In the genomic region with DNA sequence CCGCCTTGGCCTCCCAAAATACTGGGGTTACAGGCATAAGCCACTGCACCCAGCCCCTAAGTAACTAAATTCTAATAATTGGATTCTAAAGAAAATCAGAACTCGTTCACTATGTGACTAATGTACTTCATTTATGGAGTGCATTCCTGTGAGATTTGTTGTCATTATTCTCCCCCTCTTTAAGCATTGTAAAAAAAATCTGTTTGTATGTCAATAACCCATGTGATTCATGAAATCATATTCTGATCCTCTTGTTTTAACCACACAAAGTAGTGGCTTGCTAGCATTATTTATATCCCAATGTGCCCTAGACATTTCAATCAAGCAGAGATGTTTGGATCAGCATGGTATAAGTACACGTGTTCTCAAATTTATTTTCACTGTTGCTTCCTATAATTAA, we compare ENCODE assay signal across 22 cellular contexts.
DNase-seq lines count a peak whose midpoint lies in the region; ATAC-seq, FAIRE-seq and TF ChIP-seq lines count a peak whose summit lies in the region.
"Had no signal": no experiment of that assay in that cellular context is flagged by ENCODE, and none has a peak within 500 bp of the region (broad histone marks: within the 10 kb centered on the region; RNA-seq: fewer than 3 reads in every experiment).

No MANE protein-coding gene starts in this region.

- H3K4ac ChIP-seq in IMR-90 (ENCODE audit: low read depth, low read length), result peak overlapping the region; percentile 37

- BruUV-seq in IMR-90 (replicated peaks; lab: Mats Ljungman, UMichigan), result no TSS peak
- BruUV-seq in Calu3 (replicated peaks; lab: Mats Ljungman, UMichigan), result no TSS peak

- no peak overlapping the region for H4K5ac ChIP-seq in IMR-90 (ENCODE audit: low read depth, low read length)

- no peak for TF ChIP-seq CTCF in AG10803 (conservative IDR thresholded peaks at IDR 0.05; ENCODE audit: low read length)
- no peak for TF ChIP-seq CTCF in IMR-90 (conservative IDR thresholded peaks at IDR 0.05; ENCODE audit: low read depth, low read length)
- no peak for TF ChIP-seq CTCF in bronchial epithelial cell (IDR thresholded peaks at IDR 0.05; ENCODE audit: insufficient read depth, low read length, severe bottlenecking)
- TF ChIP-seq CTCF in Calu3 (IDR thresholded peaks at IDR 0.05; ENCODE audit: unreplicated experiment), result no peak

- peak overlapping the region in 1 of 2 experiments; percentile 53; a peak in 1 of 4 replicates for H4K8ac ChIP-seq in IMR-90 (ENCODE audit: low read depth in 2 of 2, low read length in 2 of 2)

- H2AFZ ChIP-seq in IMR-90 (replicated peaks; ENCODE audit: low read length, poor library complexity), result no peak overlapping the region

- dilution Hi-C loops in IMR-90 (cut with HindIII; ENCODE audit: low sequenced_read_pairs, unreplicated experiment), result no loop called here

- no peak overlapping the region for H2BK20ac ChIP-seq in IMR-90 (ENCODE audit: low read depth, low read length)

- H3K56ac ChIP-seq in IMR-90 (ENCODE audit: extremely low read depth, insufficient read depth, low read length), result no peak overlapping the region

- H2BK120ac ChIP-seq in IMR-90 (ENCODE audit: low read depth, low read length), result 0 out of 2 replicates have a peak overlapping the region, but pooled peaks have one; percentile 73

- no peak overlapping the region for H3K4me3 ChIP-seq in AG10803 (ENCODE audit: low read length)
- no peak overlapping the region for H3K4me3 ChIP-seq in IMR-90 (ENCODE audit: insufficient read depth, low read depth, low read length)
- H3K4me3 ChIP-seq in bronchial epithelial cell (ENCODE audit: low read depth, low read length), result no peak overlapping the region
- H3K4me3 ChIP-seq: body of pancreas, esophagus squamous epithelium, lung, prostate gland had no signal

- H3K27me3 ChIP-seq in IMR-90 (ENCODE audit: control insufficient read depth, insufficient read depth, low read length) (no peaks in the 10 kb centered on the region), bronchial epithelial cell (ENCODE audit: control insufficient read depth, insufficient read depth, low read length) (no peaks in the 10 kb centered on the region)
- H3K27me3 ChIP-seq: body of pancreas, esophagus squamous epithelium had no signal

- no peaks in the 10 kb centered on the region for H3K79me1 ChIP-seq in IMR-90 (ENCODE audit: low read depth in 1 of 2, low read length in 2 of 2)

- TF ChIP-seq RAD21 in IMR-90 (IDR thresholded peaks at IDR 0.05; ENCODE audit: low read length), result no peak

- intact Hi-C loops in IMR-90 (cut with micrococcal nuclease) (no loop called here), Calu3 (cut with micrococcal nuclease; ENCODE audit: unreplicated experiment) (no loop called here)

- H3K4me2 ChIP-seq in IMR-90 (ENCODE audit: low read depth, low read length), result no peak overlapping the region; the same call in 1 of the 2 replicates

- no peak overlapping the region for H3K18ac ChIP-seq in IMR-90 (ENCODE audit: low read depth, low read length)

- no peak overlapping the region for H4K91ac ChIP-seq in IMR-90 (ENCODE audit: insufficient read depth, low read depth, low read length)

- H3K4me3 Mint-ChIP-seq in Calu3 (ENCODE audit: low read depth, unreplicated experiment), result no peak overlapping the region
- no peak overlapping the region for H3K4me3 Mint-ChIP-seq in activated CD4-positive, alpha-beta T cell treated with anti-CD3 and anti-CD28 coated beads, Interleukin-2, amount 10 ng/mL, durations not matched to agents 7 days and 5 days
- H3K4me3 Mint-ChIP-seq: dendritic cell treated with granulocyte-macrophage colony-stimulating factor and Interleukin-4, amounts not matched to agents 40 ng/mL and 50 ng/mL, for 4 days; natural killer cell had no signal

- no peak overlapping the region for H2BK15ac ChIP-seq in IMR-90 (ENCODE audit: low read depth, low read length)

- H3K9me3 ChIP-seq in IMR-90 (ENCODE audit: control insufficient read depth, insufficient read depth, low read length), result no peaks in the 10 kb centered on the region
- H3K9me3 ChIP-seq: body of pancreas, esophagus squamous epithelium, prostate gland had no signal

- H4K20me1 ChIP-seq in IMR-90 (ENCODE audit: insufficient read depth, low read length), result no peaks in the 10 kb centered on the region

- POLR2A ChIA-PET in IMR-90 (lab: Charles Lee; ENCODE audit: unreplicated experiment), result no interaction called here
- POLR2A ChIA-PET in activated CD4-positive, alpha-beta T cell treated with anti-CD3 and anti-CD28 coated beads, Interleukin-2, amount 10 ng/mL, durations not matched to agents 7 days and 5 days (lab: Charles Lee), result no interaction called here

- H2AK9ac ChIP-seq in IMR-90 (replicated peaks; ENCODE audit: low read depth, low read length, poor library complexity), result no peak overlapping the region

- no peaks in the 10 kb centered on the region for H3K9me3 Mint-ChIP-seq in Calu3 (ENCODE audit: low read depth, unreplicated experiment)
- no peaks in the 10 kb centered on the region for H3K9me3 Mint-ChIP-seq in activated CD4-positive, alpha-beta T cell treated with anti-CD3 and anti-CD28 coated beads, Interleukin-2, amount 10 ng/mL, durations not matched to agents 7 days and 5 days
- H3K9me3 Mint-ChIP-seq: dendritic cell treated with granulocyte-macrophage colony-stimulating factor and Interleukin-4, amounts not matched to agents 40 ng/mL and 50 ng/mL, for 4 days; natural killer cell had no signal

- H3K36me3 Mint-ChIP-seq in Calu3 (ENCODE audit: insufficient read depth, unreplicated experiment), result peaks cover 4% of the 10 kb centered on the region
- H3K36me3 Mint-ChIP-seq in activated CD4-positive, alpha-beta T cell treated with anti-CD3 and anti-CD28 coated beads, Interleukin-2, amount 10 ng/mL, durations not matched to agents 7 days and 5 days (ENCODE audit: low read depth), result no peaks in the 10 kb centered on the region
- H3K36me3 Mint-ChIP-seq: natural killer cell had no signal

- H3K36me3 ChIP-seq in IMR-90 (ENCODE audit: control insufficient read depth, insufficient read depth, low read length) (no peaks in the 10 kb centered on the region), bronchial epithelial cell (ENCODE audit: control insufficient read depth, insufficient read depth, low read length) (no peaks in the 10 kb centered on the region)
- H3K36me3 ChIP-seq: esophagus squamous epithelium, prostate gland had no signal

- no peak overlapping the region for H3K27ac Mint-ChIP-seq in Calu3 (ENCODE audit: unreplicated experiment)
- H3K27ac Mint-ChIP-seq in activated CD4-positive, alpha-beta T cell treated with anti-CD3 and anti-CD28 coated beads, Interleukin-2, amount 10 ng/mL, durations not matched to agents 7 days and 5 days, result no peak overlapping the region
- H3K27ac Mint-ChIP-seq: dendritic cell treated with granulocyte-macrophage colony-stimulating factor and Interleukin-4, amounts not matched to agents 40 ng/mL and 50 ng/mL, for 4 days; natural killer cell had no signal

- TF ChIP-seq POLR2A in IMR-90 (IDR thresholded peaks at IDR 0.05; ENCODE audit: low read depth, low read length), result no peak

- H3K9me1 ChIP-seq in IMR-90 (ENCODE audit: insufficient read depth, low read length), result peaks cover 11% of the 10 kb centered on the region

- H2BK5ac ChIP-seq in IMR-90 (ENCODE audit: low read depth, low read length, poor library complexity, severe bottlenecking), result peak overlapping the region; percentile 45

- no peak overlapping the region for H3K9ac ChIP-seq in IMR-90 (ENCODE audit: low read depth, low read length)

- DNase-seq in AG10803 (ENCODE audit: low read depth), result peak; percentile 55
- peak; percentile 76 for DNase-seq in IMR-90
- DNase-seq in bronchial epithelial cell (ENCODE audit: low read depth), result peak; percentile 94
- peak; percentile 58 for DNase-seq in kidney glomerular epithelial cell (lab: John Stamatoyannopoulos, UW)
- no peak for DNase-seq in inferior parietal cortex (ENCODE audit: extremely low spot score)
- no peak for DNase-seq in Calu3
- no peak for DNase-seq in activated CD4-positive, alpha-beta T cell treated with anti-CD3 and anti-CD28 coated beads, Interleukin-2, amount 10 ng/mL, durations not matched to agents 7 days and 5 days
- DNase-seq: activated CD4-positive, alpha-beta T cell treated with anti-CD3 and anti-CD28 coated beads for 1 hour; activated naive CD4-positive, alpha-beta T cell treated with Interleukin-2 at 50 U/mL for 16 hours; body of pancreas; esophagus squamous epithelium; MM.1S; natural killer cell; NCI-H1930; stimulated activated naive CD8-positive, alpha-beta T cell treated with anti-CD3 and anti-CD28 coated beads, Interleukin-15, Interleukin-2, amounts not matched to agents 100 U/mL and 50 U/mL, for 24 hours; T1000 had no signal

- H3K4me1 Mint-ChIP-seq in Calu3 (ENCODE audit: low read depth, unreplicated experiment), result peaks cover 12% of the 10 kb centered on the region
- H3K4me1 Mint-ChIP-seq in activated CD4-positive, alpha-beta T cell treated with anti-CD3 and anti-CD28 coated beads, Interleukin-2, amount 10 ng/mL, durations not matched to agents 7 days and 5 days, result peaks cover 7% of the 10 kb centered on the region
- H3K4me1 Mint-ChIP-seq: natural killer cell had no signal

- H3K4me1 ChIP-seq in IMR-90 (ENCODE audit: control insufficient read depth, insufficient read depth, low read length), result peaks cover 11% of the 10 kb centered on the region; the same call in 1 of the 2 replicates
- H3K4me1 ChIP-seq: body of pancreas, esophagus squamous epithelium, prostate gland had no signal

- ATAC-seq in IMR-90 (ENCODE audit: low read depth) (peak; percentile 65), GM21825 (IDR thresholded peaks at IDR 0.05; ENCODE audit: unreplicated experiment) (no peak)
- ATAC-seq: body of pancreas; natural killer cell; stimulated activated naive CD8-positive, alpha-beta T cell treated with anti-CD3 and anti-CD28 coated beads, Interleukin-15, Interleukin-2, amounts not matched to agents 100 U/mL and 50 U/mL, for 24 hours had no signal

- no peak overlapping the region for H3K14ac ChIP-seq in IMR-90 (replicated peaks; ENCODE audit: low read depth, low read length)

- no peak for FAIRE-seq in bronchial epithelial cell (lab: Jason Lieb, UNC)
- FAIRE-seq: G401.6, GM12891 had no signal

- H3K23ac ChIP-seq in IMR-90 (ENCODE audit: low read depth, low read length), result no peak overlapping the region

- WGBS in IMR-90 (ENCODE audit: extremely low coverage in 2 of 2, insufficient read length in 1 of 2), 2 experiments, result no CpG with 5 or more reads among the region's 3 CpGs

- H3K27me3 Mint-ChIP-seq in Calu3 (ENCODE audit: unreplicated experiment), result no peaks in the 10 kb centered on the region
- no peaks in the 10 kb centered on the region for H3K27me3 Mint-ChIP-seq in activated CD4-positive, alpha-beta T cell treated with anti-CD3 and anti-CD28 coated beads, Interleukin-2, amount 10 ng/mL, durations not matched to agents 7 days and 5 days
- H3K27me3 Mint-ChIP-seq: dendritic cell treated with granulocyte-macrophage colony-stimulating factor and Interleukin-4, amounts not matched to agents 40 ng/mL and 50 ng/mL, for 4 days had no signal

- no peak overlapping the region for H3K27ac ChIP-seq in IMR-90 (ENCODE audit: insufficient read depth, low read length)
- H3K27ac ChIP-seq: body of pancreas, esophagus squamous epithelium, prostate gland had no signal

- in situ Hi-C loops in IMR-90 (cut with MboI; ENCODE audit: low sequenced_read_pairs), result no loop called here

- CTCF ChIA-PET in IMR-90 (lab: Yijun Ruan, JAX) (interaction anchor here (2.4 kb wide), 1 partner anchor 9 kb away, joined by 5 read pairs; no protein-coding TSS in a partner anchor), Calu3 (lab: Charles Lee) (no interaction called here)
- CTCF ChIA-PET in activated CD4-positive, alpha-beta T cell treated with anti-CD3 and anti-CD28 coated beads, Interleukin-2, amount 10 ng/mL, durations not matched to agents 7 days and 5 days (lab: Charles Lee), result no interaction called here

- no peak overlapping the region for H2AK5ac ChIP-seq in IMR-90 (ENCODE audit: low read depth, low read length)

Comparison
In these comparisons a context has a peak if more than half of its experiments do, and no peak if none do; other contexts are left out.
1. DNase-seq: peak in AG10803 (single experiment), IMR-90 (single experiment), bronchial epithelial cell (single experiment) and kidney glomerular epithelial cell (single experiment); none in inferior parietal cortex (single experiment), Calu3 (single experiment) and activated CD4-positive, alpha-beta T cell treated with anti-CD3 and anti-CD28 coated beads, Interleukin-2, amount 10 ng/mL, durations not matched to agents 7 days and 5 days (single experiment).